Comparison of ENCODE assay signal across 12 cellular contexts in the genomic region with DNA sequence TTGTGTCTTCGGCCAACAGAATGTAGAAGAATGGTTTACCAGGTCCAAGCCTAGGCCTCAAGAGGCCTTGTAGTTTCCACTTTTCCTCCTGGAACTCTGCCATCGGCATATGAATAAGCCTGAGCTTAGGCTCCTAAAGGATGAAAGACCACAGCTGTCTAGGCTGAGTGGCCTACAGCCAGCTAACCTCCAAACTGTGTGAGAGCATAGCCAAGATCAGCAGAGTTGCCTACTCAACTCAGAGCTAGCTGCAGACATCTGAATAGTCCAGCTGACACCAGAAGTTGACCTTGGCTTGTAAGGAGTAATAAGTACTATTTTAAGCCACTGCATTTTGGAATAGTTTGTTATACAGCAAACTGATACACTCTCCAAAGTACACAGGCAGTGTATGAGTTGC. TPM values are rescaled to one million over a fixed set of nuclear protein-coding genes. Genes with fewer than 3 reads are reported as not detected.
A peak's percentile ranks its signal among the peaks of the same experiment; 100 is the strongest.
DNase-seq lines count a peak whose midpoint lies in the region; ATAC-seq, FAIRE-seq and TF ChIP-seq lines count a peak whose summit lies in the region.
"Had no signal": no experiment of that assay in that cellular context is flagged by ENCODE, and none has a peak within 500 bp of the region (broad histone marks: within the 10 kb centered on the region; RNA-seq: fewer than 3 reads in every experiment).

No MANE protein-coding gene starts in this region.

- H3K9me3 ChIP-seq in pancreas: no peaks in the 10 kb centered on the region

- intact Hi-C loops in pancreas (cut with DNase I): no loop called here

- no peak overlapping the region for H3K27ac Mint-ChIP-seq in activated CD8-positive, alpha-beta T cell treated with anti-CD3 and anti-CD28 coated beads, Interleukin-2, amount 10 ng/mL, durations not matched to agents 7 days and 5 days
- H3K27ac Mint-ChIP-seq: activated T-helper 1 cell treated with anti-CD3 and anti-CD28 coated beads, Interleukin-12 subunit alpha, Interleukin-12 subunit beta, Interleukin-2, Interleukin-4 antibody, amounts not matched to agents 30 ng/mL and 10 ng/mL and 1 ng/mL, durations not matched to agents 14 hours and 24 hours and 36 hours had no signal

- H3K9me3 Mint-ChIP-seq in activated CD8-positive, alpha-beta T cell treated with anti-CD3 and anti-CD28 coated beads, Interleukin-2, amount 10 ng/mL, durations not matched to agents 7 days and 5 days (ENCODE audit: insufficient read depth): no peaks in the 10 kb centered on the region
- H3K9me3 Mint-ChIP-seq: activated T-helper 1 cell treated with anti-CD3 and anti-CD28 coated beads, Interleukin-12 subunit alpha, Interleukin-12 subunit beta, Interleukin-2, Interleukin-4 antibody, amounts not matched to agents 30 ng/mL and 10 ng/mL and 1 ng/mL, durations not matched to agents 14 hours and 24 hours and 36 hours had no signal

- no peaks in the 10 kb centered on the region for H3K36me3 Mint-ChIP-seq in activated CD8-positive, alpha-beta T cell treated with anti-CD3 and anti-CD28 coated beads, Interleukin-2, amount 10 ng/mL, durations not matched to agents 7 days and 5 days (ENCODE audit: low read depth)

- H3K4me3 Mint-ChIP-seq in activated CD8-positive, alpha-beta T cell treated with anti-CD3 and anti-CD28 coated beads, Interleukin-2, amount 10 ng/mL, durations not matched to agents 7 days and 5 days: no peak overlapping the region
- H3K4me3 Mint-ChIP-seq: activated T-helper 1 cell treated with anti-CD3 and anti-CD28 coated beads, Interleukin-12 subunit alpha, Interleukin-12 subunit beta, Interleukin-2, Interleukin-4 antibody, amounts not matched to agents 30 ng/mL and 10 ng/mL and 1 ng/mL, durations not matched to agents 14 hours and 24 hours and 36 hours had no signal

- peaks cover 6 to 25% (median 16%) of the 10 kb centered on the region in 3 donors for H3K4me1 ChIP-seq in pancreas

- POLR2A ChIA-PET in HEK293T (lab: Yijun Ruan, JAX): no interaction called here
- POLR2A ChIA-PET in activated CD8-positive, alpha-beta T cell treated with anti-CD3 and anti-CD28 coated beads, Interleukin-2, amount 10 ng/mL, durations not matched to agents 7 days and 5 days (lab: Charles Lee): interaction anchor here (0.6 kb wide), 1 partner anchor 12 kb away, joined by 3 read pairs; no protein-coding TSS in a partner anchor

- no peak for FAIRE-seq in pancreas (lab: Jason Lieb, UNC)
- FAIRE-seq: endometrium had no signal

- ATAC-seq in pancreas: peak; percentile 58 to 83 (median 72)
- no peak for ATAC-seq in HG03520 (IDR thresholded peaks at IDR 0.05; ENCODE audit: unreplicated experiment)
- ATAC-seq in activated CD8-positive, alpha-beta T cell treated with anti-CD3 and anti-CD28 coated beads, Interleukin-2, amount 10 ng/mL, durations not matched to agents 7 days and 5 days: no peak

- H3K27me3 ChIP-seq in pancreas: no peaks in the 10 kb centered on the region

- 53 to 73% methylated on average over 2 of the region's 2 CpGs for WGBS in pancreas, 2 donors

- no peaks in the 10 kb centered on the region for H3K36me3 ChIP-seq in pancreas

- DNase-seq in DMS 273 treated with DMSO at 0.1 percent for 48 hours (lab: John Stamatoyannopoulos, UW) (peak; percentile 39), foreskin melanocyte (peak; percentile 32), pancreas (peak in 4 of 6 donors; percentile 30 to 38 (median 36)), HEK293T (ENCODE audit: extremely low spot score) (no peak), cerebellar nuclear complex (lab: John Stamatoyannopoulos, UW) (no peak)
- DNase-seq in activated CD8-positive, alpha-beta T cell treated with anti-CD3 and anti-CD28 coated beads, Interleukin-2, amount 10 ng/mL, durations not matched to agents 7 days and 5 days: no peak
- DNase-seq: Calu3, retina had no signal

- no peak for TF ChIP-seq CTCF in VCaP (conservative IDR thresholded peaks at IDR 0.05)
- TF ChIP-seq CTCF in pancreas (IDR thresholded peaks at IDR 0.05): no peak

- CTCF ChIA-PET in HEK293T (lab: Yijun Ruan, JAX): interaction anchor here (0.6 kb wide), 1 partner anchor 12 kb away, joined by 3 read pairs; no protein-coding TSS in a partner anchor
- CTCF ChIA-PET in activated CD8-positive, alpha-beta T cell treated with anti-CD3 and anti-CD28 coated beads, Interleukin-2, amount 10 ng/mL, durations not matched to agents 7 days and 5 days (lab: Charles Lee): interaction anchor here (1.3 kb wide), 1 partner anchor 114 kb away, joined by 5 read pairs; no protein-coding TSS in a partner anchor

- H3K27me3 Mint-ChIP-seq in activated CD8-positive, alpha-beta T cell treated with anti-CD3 and anti-CD28 coated beads, Interleukin-2, amount 10 ng/mL, durations not matched to agents 7 days and 5 days (ENCODE audit: low read depth): no peaks in the 10 kb centered on the region

- H3K4me3 ChIP-seq in pancreas: no peak overlapping the region

- peaks cover 12% of the 10 kb centered on the region for H3K4me1 Mint-ChIP-seq in activated CD8-positive, alpha-beta T cell treated with anti-CD3 and anti-CD28 coated beads, Interleukin-2, amount 10 ng/mL, durations not matched to agents 7 days and 5 days (ENCODE audit: low read depth)

- peak overlapping the region; percentile 81; the same call in 1 of the 2 replicates for H3K27ac ChIP-seq in VCaP
- no peak overlapping the region for H3K27ac ChIP-seq in pancreas

TF ChIP-seq in HEK293T, 16 proteins besides CTCF, POLR2A, EP300 and RAD21:
- TF ChIP-seq FOXM1 (IDR thresholded peaks at IDR 0.05; ENCODE audit: borderline replicate concordance): no peak
- TF ChIP-seq HDGF (IDR thresholded peaks at IDR 0.05; ENCODE audit: borderline replicate concordance): no peak
- TF ChIP-seq L3MBTL2 (conservative IDR thresholded peaks at IDR 0.05): no peak
- TF ChIP-seq PKNOX1 (IDR thresholded peaks at IDR 0.05): no peak
- TF ChIP-seq CTBP1 (IDR thresholded peaks at IDR 0.05; ENCODE audit: borderline replicate concordance): no peak
- no peak for TF ChIP-seq ARNT (IDR thresholded peaks at IDR 0.05)
- no peak for TF ChIP-seq BHLHE40 (IDR thresholded peaks at IDR 0.05; ENCODE audit: borderline replicate concordance)
- TF ChIP-seq FOXK2 (IDR thresholded peaks at IDR 0.05): no peak
- no peak for TF ChIP-seq ELF4 (IDR thresholded peaks at IDR 0.05)

RNA-seq across cellular contexts. Expression of gene SMIM29, which starts 52.6 kb away (rescaled TPM):
- 10 to 100 TPM in 1 of 6 donors, 1 to 10 TPM in 5; 5.9 to 12.4 (median 7.1) TPM for total RNA-seq in pancreas
- polyA plus RNA-seq in pancreas: 10 to 100 TPM; 29.9 to 35.0 TPM
- total RNA-seq in activated CD8-positive, alpha-beta T cell treated with anti-CD3 and anti-CD28 coated beads, Interleukin-2, amount 10 ng/mL, durations not matched to agents 7 days and 5 days: 10 to 100 TPM; 21.3 to 26.7 TPM

Comparison
In these comparisons a context has a peak if more than half of its experiments do, and no peak if none do; other contexts are left out.
1. DNase-seq: peak in DMS 273 treated with DMSO at 0.1 percent for 48 hours (single experiment), foreskin melanocyte (single experiment) and pancreas (4 of 6); none in HEK293T (single experiment), cerebellar nuclear complex (0 of 2) and activated CD8-positive, alpha-beta T cell treated with anti-CD3 and anti-CD28 coated beads, Interleukin-2, amount 10 ng/mL, durations not matched to agents 7 days and 5 days (single experiment).
2. ATAC-seq: peak in pancreas (4 of 4); none in HG03520 (single experiment) and activated CD8-positive, alpha-beta T cell treated with anti-CD3 and anti-CD28 coated beads, Interleukin-2, amount 10 ng/mL, durations not matched to agents 7 days and 5 days (single experiment).